1 cellular context compared by ENCODE assay signal in the genomic region with DNA sequence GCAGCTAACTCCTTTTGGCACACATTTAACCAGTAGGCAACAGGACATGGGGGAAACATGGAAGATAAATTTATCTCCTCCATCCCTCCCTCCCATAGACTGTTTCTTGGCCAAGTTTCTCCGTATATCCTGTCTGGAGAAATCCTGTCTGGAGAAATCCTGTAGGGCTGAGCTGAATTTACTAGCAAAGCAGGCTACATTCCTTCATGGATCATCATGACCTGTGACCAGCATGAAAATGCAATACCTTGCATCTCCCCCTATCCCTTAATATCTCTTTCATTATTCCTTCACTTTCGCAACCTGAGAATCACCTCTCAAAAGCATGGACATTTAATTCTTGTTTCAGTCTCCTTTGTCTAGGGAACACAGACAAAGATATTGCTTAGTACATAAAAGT.
TF ChIP-seq lines count a peak whose summit lies in the region.

No MANE protein-coding gene starts in this region.

TF ChIP-seq in IMR-90, 13 proteins besides CTCF, POLR2A, EP300 and RAD21 (continued from another document):
- TF ChIP-seq, protein P1, sequence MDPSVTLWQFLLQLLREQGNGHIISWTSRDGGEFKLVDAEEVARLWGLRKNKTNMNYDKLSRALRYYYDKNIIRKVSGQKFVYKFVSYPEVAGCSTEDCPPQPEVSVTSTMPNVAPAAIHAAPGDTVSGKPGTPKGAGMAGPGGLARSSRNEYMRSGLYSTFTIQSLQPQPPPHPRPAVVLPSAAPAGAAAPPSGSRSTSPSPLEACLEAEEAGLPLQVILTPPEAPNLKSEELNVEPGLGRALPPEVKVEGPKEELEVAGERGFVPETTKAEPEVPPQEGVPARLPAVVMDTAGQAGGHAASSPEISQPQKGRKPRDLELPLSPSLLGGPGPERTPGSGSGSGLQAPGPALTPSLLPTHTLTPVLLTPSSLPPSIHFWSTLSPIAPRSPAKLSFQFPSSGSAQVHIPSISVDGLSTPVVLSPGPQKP (IDR thresholded peaks at IDR 0.05; ENCODE audit: borderline replicate concordance, low read depth, low read length), result no peak
- TF ChIP-seq MAFK (IDR thresholded peaks at IDR 0.05; ENCODE audit: low read depth, low read length) (no peak), NFE2L2 (IDR thresholded peaks at IDR 0.05; ENCODE audit: low read depth, low read length) (no peak), FOS (IDR thresholded peaks at IDR 0.05; ENCODE audit: low read depth, low read length) (no peak), CHD1 (IDR thresholded peaks at IDR 0.05; ENCODE audit: low read depth, low read length) (no peak), RFX5 (IDR thresholded peaks at IDR 0.05; ENCODE audit: low read depth, low read length) (no peak), MXI1 (IDR thresholded peaks at IDR 0.05; ENCODE audit: borderline replicate concordance, low read depth, low read length) (no peak)
